24 cellular contexts compared by ENCODE assay signal in genomic region chr18:5909130-5909529, GRCh38. TPM values are rescaled to one million over a fixed set of nuclear protein-coding genes. Genes with fewer than 3 reads are reported as not detected.
"Had no signal": no experiment of that assay in that cellular context is flagged by ENCODE, and none has a peak within 500 bp of the region (broad histone marks: within the 10 kb centered on the region; RNA-seq: fewer than 3 reads in every experiment).

No MANE protein-coding gene starts in this region.

- H2AFZ ChIP-seq: hepatocyte had no signal

- H3K36me3 Mint-ChIP-seq: natural killer cell had no signal

- FAIRE-seq: frontal cortex had no signal

- H3K4me1 ChIP-seq: colonic mucosa, spleen, suprapubic skin, tibial nerve had no signal

- H3K4me3 ChIP-seq: colonic mucosa, hepatocyte, spleen, suprapubic skin, tibial nerve had no signal

- H3K9me3 ChIP-seq: colonic mucosa, spleen, suprapubic skin, tibial nerve had no signal

- H3K27ac ChIP-seq: brain microvascular endothelial cell, colonic mucosa, hepatocyte, spleen, suprapubic skin, tibial nerve had no signal

- H3K27me3 ChIP-seq: brain microvascular endothelial cell, colonic mucosa, hepatocyte, tibial nerve had no signal

- H3K4me1 Mint-ChIP-seq: activated B cell treated with CpG ODN at 0.5 μM for 24 hours; activated CD4-positive, alpha-beta T cell treated with anti-CD3 and anti-CD28 coated beads for 36 hours; activated naive CD8-positive, alpha-beta T cell treated with anti-CD3 and anti-CD28 coated beads, Interleukin-2, amount 50 U/mL, for 24 hours; natural killer cell had no signal

- DNase-seq: activated B cell treated with CpG ODN at 0.5 μM for 24 hours; activated CD4-positive, alpha-beta T cell treated with anti-CD3 and anti-CD28 coated beads for 36 hours; activated CD4-positive, alpha-beta T cell treated with anti-CD3 and anti-CD28 coated beads, Interleukin-2, amount 50 U/mL, for 48 hours; activated effector memory CD4-positive, alpha-beta T cell treated with anti-CD3 and anti-CD28 coated beads, Interleukin-2, amount 50 U/mL, for 16 hours; activated naive CD4-positive, alpha-beta T cell treated with anti-CD3 and anti-CD28 coated beads, Interleukin-2, amount 50 U/mL, for 16 hours; activated naive CD8-positive, alpha-beta T cell treated with anti-CD3 and anti-CD28 coated beads, Interleukin-2, amount 50 U/mL, for 24 hours; anterior cingulate cortex; brain microvascular endothelial cell; caudate nucleus; colonic mucosa; glutamatergic neuron; left ventricle myocardium superior; mammary epithelial cell; midbrain; natural killer cell; spleen; stimulated activated CD4-positive, alpha-beta T cell treated with anti-CD3 and anti-CD28 coated beads, Interleukin-4, amount 100 ng/mL, for 24 hours; T1000 had no signal

- H3K27ac Mint-ChIP-seq: activated B cell treated with CpG ODN at 0.5 μM for 24 hours; activated CD4-positive, alpha-beta T cell treated with anti-CD3 and anti-CD28 coated beads for 36 hours; activated naive CD8-positive, alpha-beta T cell treated with anti-CD3 and anti-CD28 coated beads, Interleukin-2, amount 50 U/mL, for 24 hours; natural killer cell; stimulated activated naive CD8-positive, alpha-beta T cell treated with anti-CD3 and anti-CD28 coated beads, Interleukin-15, Interleukin-2, amounts not matched to agents 100 ng/mL and 50 ng/mL, for 24 hours; T-helper 1 cell treated with Interleukin-12 subunit alpha and Interleukin-12 subunit beta and Interleukin-4 antibody, amounts not matched to agents 30 μg/mL and 1 μg/mL, for 36 hours had no signal

- H3K79me2 ChIP-seq: hepatocyte had no signal

- H3K4me3 Mint-ChIP-seq: activated B cell treated with CpG ODN at 0.5 μM for 24 hours; activated CD4-positive, alpha-beta T cell treated with anti-CD3 and anti-CD28 coated beads for 36 hours; activated naive CD8-positive, alpha-beta T cell treated with anti-CD3 and anti-CD28 coated beads, Interleukin-2, amount 50 U/mL, for 24 hours; natural killer cell; stimulated activated naive CD8-positive, alpha-beta T cell treated with anti-CD3 and anti-CD28 coated beads, Interleukin-15, Interleukin-2, amounts not matched to agents 100 ng/mL and 50 ng/mL, for 24 hours; T-helper 1 cell treated with Interleukin-12 subunit alpha and Interleukin-12 subunit beta and Interleukin-4 antibody, amounts not matched to agents 30 μg/mL and 1 μg/mL, for 36 hours had no signal

- H3K36me3 ChIP-seq: brain microvascular endothelial cell, colonic mucosa, spleen, suprapubic skin, tibial nerve had no signal

- ATAC-seq: activated CD4-positive, alpha-beta T cell treated with anti-CD3 and anti-CD28 coated beads for 36 hours; activated naive CD8-positive, alpha-beta T cell treated with anti-CD3 and anti-CD28 coated beads, Interleukin-2, amount 50 U/mL, for 24 hours; left ventricle myocardium superior; natural killer cell had no signal

- H3K9me3 Mint-ChIP-seq: activated B cell treated with CpG ODN at 0.5 μM for 24 hours; activated naive CD8-positive, alpha-beta T cell treated with anti-CD3 and anti-CD28 coated beads, Interleukin-2, amount 50 U/mL, for 24 hours; stimulated activated naive CD8-positive, alpha-beta T cell treated with anti-CD3 and anti-CD28 coated beads, Interleukin-15, Interleukin-2, amounts not matched to agents 100 ng/mL and 50 ng/mL, for 24 hours; T-helper 1 cell treated with Interleukin-12 subunit alpha and Interleukin-12 subunit beta and Interleukin-4 antibody, amounts not matched to agents 30 μg/mL and 1 μg/mL, for 36 hours had no signal

- H3K4me2 ChIP-seq: hepatocyte had no signal

RNA-seq across cellular contexts. Expression of gene TMEM200C, which starts 13.8 kb away (rescaled TPM):
- total RNA-seq: activated B cell treated with CpG ODN at 0.5 μM for 24 hours; activated CD4-positive, alpha-beta T cell treated with anti-CD3 and anti-CD28 coated beads for 36 hours; natural killer cell had no signal
- polyA plus RNA-seq: mammary epithelial cell had no signal
